Comparison of ENCODE assay signal across 36 cellular contexts in genomic region chr16:86050111-86050510, GRCh38.
"Had no signal": no experiment of that assay in that cellular context is flagged by ENCODE, and none has a peak within 500 bp of the region (broad histone marks: within the 10 kb centered on the region; RNA-seq: fewer than 3 reads in every experiment).

No MANE protein-coding gene starts in this region.

- DNase-seq: activated B cell treated with CpG ODN at 0.5 μM for 24 hours; activated CD4-positive, alpha-beta memory T cell treated with anti-CD3 and anti-CD28 coated beads, Interleukin-2, amount 10 ng/mL, durations not matched to agents 7 days and 5 days; activated CD4-positive, alpha-beta T cell treated with anti-CD3 and anti-CD28 coated beads for 48 hours; activated CD4-positive, alpha-beta T cell treated with anti-CD3 and anti-CD28 coated beads, Interleukin-2, amount 10 ng/mL, durations not matched to agents 7 days and 5 days; activated CD4-positive, alpha-beta T cell treated with anti-CD3 and anti-CD28 coated beads, Interleukin-2, amount 50 U/mL, for 48 hours; activated CD4-positive, CD25-positive, alpha-beta regulatory T cell treated with anti-CD3 and anti-CD28 coated beads, Interleukin-2, amount 50 U/mL, for 72 hours; activated CD8-positive, alpha-beta memory T cell treated with anti-CD3 and anti-CD28 coated beads for 24 hours; activated CD8-positive, alpha-beta memory T cell treated with anti-CD3 and anti-CD28 coated beads, Interleukin-2, amount 10 ng/mL, durations not matched to agents 7 days and 5 days; activated CD8-positive, alpha-beta memory T cell treated with anti-CD3 and anti-CD28 coated beads, Interleukin-2, amount 50 U/mL, for 48 hours; activated CD8-positive, alpha-beta T cell treated with anti-CD3 and anti-CD28 coated beads, Interleukin-2, amount 10 ng/mL, durations not matched to agents 7 days and 5 days; activated effector memory CD4-positive, alpha-beta T cell treated with Interleukin-2 at 50 U/mL for 16 hours; activated gamma-delta T cell; activated naive CD4-positive, alpha-beta T cell treated with anti-CD3 and anti-CD28 coated beads for 36 hours; activated naive CD4-positive, alpha-beta T cell treated with anti-CD3 and anti-CD28 coated beads, Interleukin-2, amount 50 U/mL, for 16 hours; activated naive CD8-positive, alpha-beta T cell treated with anti-CD3 and anti-CD28 coated beads for 36 hours; activated T-cell treated with anti-CD3 and anti-CD28 coated beads, Interleukin-2, amount 50 U/mL, for 24 hours; activated T-cell treated with anti-CD3 and anti-CD28 coated beads, Interleukin-2, amount 50 U/mL, for 48 hours; adrenal gland; amniotic stem cell; aorta; body of pancreas; brain microvascular endothelial cell; caudate nucleus; cerebellar nuclear complex; T-helper 1 cell; T-helper 2 cell; T-helper 9 cell had no signal

- ATAC-seq: activated CD8-positive, alpha-beta memory T cell treated with anti-CD3 and anti-CD28 coated beads, Interleukin-2, amount 10 ng/mL, durations not matched to agents 7 days and 5 days; activated CD8-positive, alpha-beta T cell treated with anti-CD3 and anti-CD28 coated beads, Interleukin-2, amount 10 ng/mL, durations not matched to agents 7 days and 5 days; activated naive CD4-positive, alpha-beta T cell treated with anti-CD3 and anti-CD28 coated beads, Interleukin-2, amount 50 U/mL, for 72 hours; body of pancreas had no signal

- H3K4me3 ChIP-seq: adrenal gland, body of pancreas, breast epithelium had no signal

- H3K36me3 Mint-ChIP-seq: activated CD8-positive, alpha-beta memory T cell treated with anti-CD3 and anti-CD28 coated beads, Interleukin-2, amount 10 ng/mL, durations not matched to agents 7 days and 5 days; activated naive CD4-positive, alpha-beta T cell treated with anti-CD3 and anti-CD28 coated beads, Interleukin-2, amount 50 U/mL, for 72 hours; activated naive CD8-positive, alpha-beta T cell treated with anti-CD3 and anti-CD28 coated beads for 36 hours had no signal

- H3K9me3 ChIP-seq: adrenal gland, body of pancreas, breast epithelium had no signal

- FAIRE-seq: astrocyte, TTC549 had no signal

- H3K9me3 Mint-ChIP-seq: activated B cell treated with CpG ODN at 0.5 μM for 24 hours; activated CD4-positive, alpha-beta memory T cell treated with anti-CD3 and anti-CD28 coated beads, Interleukin-2, amount 10 ng/mL, durations not matched to agents 7 days and 5 days; activated CD4-positive, alpha-beta T cell treated with anti-CD3 and anti-CD28 coated beads, Interleukin-2, amount 10 ng/mL, durations not matched to agents 7 days and 5 days; activated naive CD4-positive, alpha-beta T cell treated with anti-CD3 and anti-CD28 coated beads for 36 hours; activated naive CD4-positive, alpha-beta T cell treated with anti-CD3 and anti-CD28 coated beads, Interleukin-2, amount 50 U/mL, for 72 hours; activated naive CD8-positive, alpha-beta T cell treated with anti-CD3 and anti-CD28 coated beads for 36 hours; activated T-cell treated with anti-CD3 and anti-CD28 coated beads, Interleukin-2, amount 50 U/mL, for 24 hours; activated T-helper 2 cell treated with anti-CD3 and anti-CD28 coated beads, Interferon-gamma antibody, Interleukin-2, Interleukin-4, amounts not matched to agents 10 μg/mL and 5 μg/mL and 100 μg/mL, durations not matched to agents 14 hours and 24 hours and 36 hours; central memory CD8-positive, alpha-beta T cell; T-helper 1 cell treated with Interleukin-12 subunit alpha and Interleukin-12 subunit beta and Interleukin-4 antibody, amounts not matched to agents 30 μg/mL and 1 μg/mL, for 36 hours; T-helper 2 cell treated with Interferon-gamma antibody and Interleukin-4, amounts not matched to agents 5 μg/mL and 100 μg/mL, for 36 hours had no signal

- H3K4me3 Mint-ChIP-seq: activated B cell treated with CpG ODN at 0.5 μM for 24 hours; activated CD4-positive, alpha-beta memory T cell treated with anti-CD3 and anti-CD28 coated beads, Interleukin-2, amount 10 ng/mL, durations not matched to agents 7 days and 5 days; activated CD4-positive, alpha-beta T cell treated with anti-CD3 and anti-CD28 coated beads, Interleukin-2, amount 10 ng/mL, durations not matched to agents 7 days and 5 days; activated CD8-positive, alpha-beta memory T cell treated with anti-CD3 and anti-CD28 coated beads, Interleukin-2, amount 10 ng/mL, durations not matched to agents 7 days and 5 days; activated CD8-positive, alpha-beta T cell treated with anti-CD3 and anti-CD28 coated beads, Interleukin-2, amount 10 ng/mL, durations not matched to agents 7 days and 5 days; activated naive CD4-positive, alpha-beta T cell treated with anti-CD3 and anti-CD28 coated beads for 36 hours; activated naive CD8-positive, alpha-beta T cell treated with anti-CD3 and anti-CD28 coated beads for 36 hours; activated T-cell treated with anti-CD3 and anti-CD28 coated beads, Interleukin-2, amount 50 U/mL, for 24 hours; central memory CD8-positive, alpha-beta T cell; T-helper 1 cell treated with Interleukin-12 subunit alpha and Interleukin-12 subunit beta and Interleukin-4 antibody, amounts not matched to agents 30 μg/mL and 1 μg/mL, for 36 hours; T-helper 2 cell treated with Interferon-gamma antibody and Interleukin-4, amounts not matched to agents 5 μg/mL and 100 μg/mL, for 36 hours had no signal

- H3K27ac Mint-ChIP-seq: activated B cell treated with CpG ODN at 0.5 μM for 24 hours; activated CD4-positive, alpha-beta memory T cell treated with anti-CD3 and anti-CD28 coated beads, Interleukin-2, amount 10 ng/mL, durations not matched to agents 7 days and 5 days; activated CD4-positive, alpha-beta T cell treated with anti-CD3 and anti-CD28 coated beads, Interleukin-2, amount 10 ng/mL, durations not matched to agents 7 days and 5 days; activated CD8-positive, alpha-beta memory T cell treated with anti-CD3 and anti-CD28 coated beads, Interleukin-2, amount 10 ng/mL, durations not matched to agents 7 days and 5 days; activated naive CD4-positive, alpha-beta T cell treated with anti-CD3 and anti-CD28 coated beads for 36 hours; activated naive CD4-positive, alpha-beta T cell treated with anti-CD3 and anti-CD28 coated beads, Interleukin-2, amount 50 U/mL, for 72 hours; activated naive CD8-positive, alpha-beta T cell treated with anti-CD3 and anti-CD28 coated beads for 36 hours; activated T-cell treated with anti-CD3 and anti-CD28 coated beads, Interleukin-2, amount 50 U/mL, for 24 hours; activated T-helper 2 cell treated with anti-CD3 and anti-CD28 coated beads, Interferon-gamma antibody, Interleukin-2, Interleukin-4, amounts not matched to agents 10 μg/mL and 5 μg/mL and 100 μg/mL, durations not matched to agents 14 hours and 24 hours and 36 hours; T-helper 1 cell treated with Interleukin-12 subunit alpha and Interleukin-12 subunit beta and Interleukin-4 antibody, amounts not matched to agents 30 μg/mL and 1 μg/mL, for 36 hours; T-helper 2 cell treated with Interferon-gamma antibody and Interleukin-4, amounts not matched to agents 5 μg/mL and 100 μg/mL, for 36 hours had no signal

- H3K36me3 ChIP-seq: adrenal gland, brain microvascular endothelial cell, breast epithelium had no signal

- H3K27ac ChIP-seq: adrenal gland, body of pancreas, brain microvascular endothelial cell, breast epithelium, VCaP had no signal

- H3K4me1 ChIP-seq: adrenal gland, body of pancreas, breast epithelium had no signal
